In genomic region chr2:120734930-120735611, GRCh38 we compare ENCODE assay signal across 9 cellular contexts. TPM values are rescaled to one million over a fixed set of nuclear protein-coding genes. Genes with fewer than 3 reads are reported as not detected.
A peak's percentile ranks its signal among the peaks of the same experiment; 100 is the strongest.
DNase-seq lines count a peak whose midpoint lies in the region; ATAC-seq, FAIRE-seq and TF ChIP-seq lines count a peak whose summit lies in the region.
"Had no signal": no experiment of that assay in that cellular context is flagged by ENCODE, and none has a peak within 500 bp of the region (broad histone marks: within the 10 kb centered on the region; RNA-seq: fewer than 3 reads in every experiment).

No MANE protein-coding gene starts in this region.

- TF ChIP-seq CTCF in BJ (IDR thresholded peaks at IDR 0.05; ENCODE audit: insufficient read depth, low read depth, low read length) (no peak), PC-9 (conservative IDR thresholded peaks at IDR 0.05) (no peak), foreskin fibroblast (IDR thresholded peaks at IDR 0.05; ENCODE audit: low read depth, low read length) (no peak), GM10266 (IDR thresholded peaks at IDR 0.05; ENCODE audit: control insufficient read depth, insufficient read depth, low read depth, missing control alignments) (no peak)

- peaks cover 16% of the 10 kb centered on the region for H3K4me1 Mint-ChIP-seq in activated T-helper 1 cell treated with anti-CD3 and anti-CD28 coated beads, Interleukin-12 subunit alpha, Interleukin-12 subunit beta, Interleukin-2, Interleukin-4 antibody, amounts not matched to agents 30 ng/mL and 10 ng/mL and 1 ng/mL, durations not matched to agents 14 hours and 24 hours and 36 hours (ENCODE audit: low read depth)

- H2AFZ ChIP-seq in PC-9, result no peak overlapping the region

- H3K9me3 Mint-ChIP-seq in activated T-helper 1 cell treated with anti-CD3 and anti-CD28 coated beads, Interleukin-12 subunit alpha, Interleukin-12 subunit beta, Interleukin-2, Interleukin-4 antibody, amounts not matched to agents 30 ng/mL and 10 ng/mL and 1 ng/mL, durations not matched to agents 14 hours and 24 hours and 36 hours, result no peaks in the 10 kb centered on the region

- H3K36me3 Mint-ChIP-seq in activated T-helper 1 cell treated with anti-CD3 and anti-CD28 coated beads, Interleukin-12 subunit alpha, Interleukin-12 subunit beta, Interleukin-2, Interleukin-4 antibody, amounts not matched to agents 30 ng/mL and 10 ng/mL and 1 ng/mL, durations not matched to agents 14 hours and 24 hours and 36 hours (ENCODE audit: low read depth), result no peaks in the 10 kb centered on the region

- H3K27ac ChIP-seq in PC-9, result no peak overlapping the region

- no peak overlapping the region for H3K4me3 Mint-ChIP-seq in activated T-helper 1 cell treated with anti-CD3 and anti-CD28 coated beads, Interleukin-12 subunit alpha, Interleukin-12 subunit beta, Interleukin-2, Interleukin-4 antibody, amounts not matched to agents 30 ng/mL and 10 ng/mL and 1 ng/mL, durations not matched to agents 14 hours and 24 hours and 36 hours

- BruUV-seq in PC-9 (replicated peaks; lab: Mats Ljungman, UMichigan), result TSS peak; percentile 33

- H3K27me3 ChIP-seq in BJ (ENCODE audit: control insufficient read depth, insufficient read depth, low read length), result no peaks in the 10 kb centered on the region
- peaks cover 69% of the 10 kb centered on the region for H3K27me3 ChIP-seq in PC-9 (ENCODE audit: insufficient read depth, low read depth)

- H3K9me2 ChIP-seq in PC-9 (ENCODE audit: insufficient read depth), result no peaks in the 10 kb centered on the region

- CTCF ChIA-PET in BJ (lab: Yijun Ruan, JAX) (interaction anchor here (0.7 to 5.9 kb wide), 12 partner anchors 12 to 340 kb away, joined by 3 to 36 read pairs (median 3); no protein-coding TSS in a partner anchor), PC-9 (lab: Charles Lee) (interaction anchor here (0.7 kb wide), 1 partner anchor 271 kb away, joined by 3 read pairs; no protein-coding TSS in a partner anchor)

- FAIRE-seq in HTR-8/SVneo (lab: Jason Lieb, UNC), result no peak

- POLR2A ChIA-PET in BJ (lab: Charles Lee) (interaction anchor here (0.6 kb wide), 1 partner anchor 301 kb away, joined by 5 read pairs; no protein-coding TSS in a partner anchor), PC-9 (lab: Charles Lee; ENCODE audit: unreplicated experiment) (interaction anchor here (0.6 kb wide), 1 partner anchor 31 kb away, joined by 3 read pairs; no protein-coding TSS in a partner anchor)

- peak overlapping the region; percentile 87 for H3K4me3 ChIP-seq in BJ (ENCODE audit: low read depth, low read length)
- peak overlapping the region; percentile 63; the same call in 1 of the 2 replicates for H3K4me3 ChIP-seq in PC-9
- peak overlapping the region; percentile 78 to 83 for H3K4me3 ChIP-seq in foreskin fibroblast (ENCODE audit: low read depth in 1 of 2, low read length in 2 of 2)

- no peak overlapping the region for H3K27ac Mint-ChIP-seq in activated T-helper 1 cell treated with anti-CD3 and anti-CD28 coated beads, Interleukin-12 subunit alpha, Interleukin-12 subunit beta, Interleukin-2, Interleukin-4 antibody, amounts not matched to agents 30 ng/mL and 10 ng/mL and 1 ng/mL, durations not matched to agents 14 hours and 24 hours and 36 hours

- H4K20me1 ChIP-seq in PC-9 (ENCODE audit: insufficient read depth), result no peaks in the 10 kb centered on the region

- no peaks in the 10 kb centered on the region for H3K79me2 ChIP-seq in PC-9 (ENCODE audit: low read depth)

- DNase-seq in BJ (ENCODE audit: low read depth) (no peak), PC-9 (no peak), foreskin fibroblast (peak in 1 of 2 donors; percentile 57), posterior vena cava (ENCODE audit: low spot score) (peak; percentile 65), HTR-8/SVneo (ENCODE audit: insufficient read length, low spot score) (no peak), GM10266 (ENCODE audit: extremely low spot score) (no peak), left colon (no peak)
- no peak for DNase-seq in activated T-helper 1 cell treated with anti-CD3 and anti-CD28 coated beads, Interleukin-12 subunit alpha, Interleukin-12 subunit beta, Interleukin-2, Interleukin-4 antibody, amounts not matched to agents 30 ng/mL and 10 ng/mL and 1 ng/mL, durations not matched to agents 14 hours and 24 hours and 36 hours (ENCODE audit: low spot score)
- DNase-seq: DMS153 had no signal

- no peaks in the 10 kb centered on the region for H3K36me3 ChIP-seq in BJ (ENCODE audit: control insufficient read depth, insufficient read depth, low read length)
- H3K36me3 ChIP-seq in PC-9 (ENCODE audit: low read depth), result no peaks in the 10 kb centered on the region

- no peaks in the 10 kb centered on the region for H3F3A ChIP-seq in PC-9 (ENCODE audit: insufficient read depth, low read depth)

- H3K9me3 ChIP-seq in PC-9 (ENCODE audit: insufficient read depth, low read depth), result no peaks in the 10 kb centered on the region

- ATAC-seq in left colon, result no peak

- H3K4me2 ChIP-seq in PC-9, result peak overlapping the region; percentile 99

- H3K27me3 Mint-ChIP-seq in activated T-helper 1 cell treated with anti-CD3 and anti-CD28 coated beads, Interleukin-12 subunit alpha, Interleukin-12 subunit beta, Interleukin-2, Interleukin-4 antibody, amounts not matched to agents 30 ng/mL and 10 ng/mL and 1 ng/mL, durations not matched to agents 14 hours and 24 hours and 36 hours (ENCODE audit: insufficient read depth), result peaks cover 40% of the 10 kb centered on the region

- intact Hi-C loops in PC-9 (cut with micrococcal nuclease; ENCODE audit: unreplicated experiment) (loop anchor here (5.0 kb wide), 1 partner anchor 132 kb away; no protein-coding TSS in a partner anchor), posterior vena cava (cut with DNase I) (loop anchor here (2.0 to 10.0 kb wide), 5 partner anchors 38 to 210 kb away; no protein-coding TSS in a partner anchor), left colon (cut with DNase I, micrococcal nuclease) (no loop called here)
- intact Hi-C loops in activated T-helper 1 cell treated with anti-CD3 and anti-CD28 coated beads, Interleukin-12 subunit alpha, Interleukin-12 subunit beta, Interleukin-2, Interleukin-4 antibody, amounts not matched to agents 30 ng/mL and 10 ng/mL and 1 ng/mL, durations not matched to agents 14 hours and 24 hours and 36 hours (cut with micrococcal nuclease), result no loop called here

- peaks cover 16% of the 10 kb centered on the region for H3K4me1 ChIP-seq in PC-9 (replicated peaks; ENCODE audit: insufficient read depth)

RNA-seq across cellular contexts. Expression of gene GLI2, which starts 0.6 kb away (rescaled TPM):
- 5.1 and 8.1 TPM in 2 replicates for polyA plus RNA-seq in BJ (2011; rRNA removed)
- polyA minus RNA-seq in BJ (2011; rRNA and poly(A)+ RNA removed), result 5.9 and 8.5 TPM in 2 replicates
- total RNA-seq in PC-9 (2021) (11.6 and 14.6 TPM in 2 replicates), posterior vena cava (10 to 100 TPM; 13.0 to 21.1 TPM), left colon (1 to 10 TPM; 1.4 to 4.0 TPM)
- total RNA-seq in activated T-helper 1 cell treated with anti-CD3 and anti-CD28 coated beads, Interleukin-12 subunit alpha, Interleukin-12 subunit beta, Interleukin-2, Interleukin-4 antibody, amounts not matched to agents 30 ng/mL and 10 ng/mL and 1 ng/mL, durations not matched to agents 14 hours and 24 hours and 36 hours, result 0.32 and 0.62 TPM in 2 replicates

Comparison
In these comparisons a context has a peak if more than half of its experiments do, and no peak if none do; other contexts are left out.
1. intact Hi-C loops: an anchor here in PC-9 (5.0 kb wide) and posterior vena cava (2.0 to 10.0 kb wide); none called in activated T-helper 1 cell treated with anti-CD3 and anti-CD28 coated beads, Interleukin-12 subunit alpha, Interleukin-12 subunit beta, Interleukin-2, Interleukin-4 antibody, amounts not matched to agents 30 ng/mL and 10 ng/mL and 1 ng/mL, durations not matched to agents 14 hours and 24 hours and 36 hours and left colon.